ENCODE assay signal across 21 cellular contexts in the genomic region with DNA sequence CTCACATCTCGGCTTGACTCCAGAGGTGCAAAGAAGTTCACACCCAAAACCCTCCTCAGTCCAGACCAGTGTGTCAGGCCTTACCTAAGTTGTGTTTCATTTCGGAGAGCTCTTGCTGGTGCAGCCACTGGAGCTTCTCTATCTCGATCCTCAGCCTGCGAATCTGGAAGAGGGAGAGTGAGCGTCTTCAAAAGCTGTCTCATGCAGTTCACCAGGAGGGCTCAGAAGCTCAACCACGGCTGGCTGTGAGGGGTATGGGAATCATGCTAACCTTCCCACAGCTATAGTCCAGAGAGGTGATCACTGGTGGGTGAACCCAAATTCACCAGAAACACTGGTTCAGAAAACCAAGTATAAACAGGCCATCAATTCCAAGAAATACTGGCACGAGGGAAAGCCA.
A peak's percentile ranks its signal among the peaks of the same experiment; 100 is the strongest.
DNase-seq lines count a peak whose midpoint lies in the region; ATAC-seq and TF ChIP-seq lines count a peak whose summit lies in the region.
"Had no signal": no experiment of that assay in that cellular context is flagged by ENCODE, and none has a peak within 500 bp of the region (broad histone marks: within the 10 kb centered on the region; RNA-seq: fewer than 3 reads in every experiment).

No MANE protein-coding gene starts in this region.

- no peaks in the 10 kb centered on the region for H3K27me3 ChIP-seq in CD8-positive, alpha-beta T cell (ENCODE audit: insufficient read depth, low read length)

- no peak overlapping the region for H3K4me3 Mint-ChIP-seq in activated naive CD8-positive, alpha-beta T cell
- H3K4me3 Mint-ChIP-seq in activated naive CD8-positive, alpha-beta T cell treated with anti-CD3 and anti-CD28 coated beads, Interleukin-2, amount 50 U/mL, for 24 hours, result no peak overlapping the region
- no peak overlapping the region for H3K4me3 Mint-ChIP-seq in CD8-positive, alpha-beta T cell
- no peak overlapping the region for H3K4me3 Mint-ChIP-seq in progenitor cell of endocrine pancreas (ENCODE audit: low read depth)
- H3K4me3 Mint-ChIP-seq: CD4-positive, CD25-positive, alpha-beta regulatory T cell; CD8-positive, alpha-beta memory T cell; H9 had no signal

- no peak for TF ChIP-seq CTCF in CD8-positive, alpha-beta T cell (IDR thresholded peaks at IDR 0.05)
- TF ChIP-seq CTCF in VCaP (conservative IDR thresholded peaks at IDR 0.05) (no peak), progenitor cell of endocrine pancreas (IDR thresholded peaks at IDR 0.05; ENCODE audit: unreplicated experiment) (no peak)

- CTCF ChIA-PET in CD8-positive, alpha-beta T cell (lab: Charles Lee), result interaction anchor here (1.0 to 2.1 kb wide), 2 partner anchors 31 to 157 kb away, joined by 3 to 7 read pairs; no protein-coding TSS in a partner anchor

- H3K36me3 ChIP-seq in CD8-positive, alpha-beta T cell (ENCODE audit: insufficient read depth, low read length), result peaks cover 43% of the 10 kb centered on the region

- POLR2A ChIA-PET in CD8-positive, alpha-beta T cell (lab: Charles Lee), result no interaction called here

- H3K27ac ChIP-seq in CD8-positive, alpha-beta T cell (ENCODE audit: low read depth, low read length), result no peak overlapping the region
- H3K27ac ChIP-seq in VCaP, result peak overlapping the region; percentile 13; the same call in 1 of the 2 replicates
- H3K27ac ChIP-seq: A549, C4-2B, GM23248 had no signal

- no peak for DNase-seq in activated naive CD8-positive, alpha-beta T cell treated with anti-CD3 and anti-CD28 coated beads, Interleukin-2, amount 50 U/mL, for 24 hours
- DNase-seq in CD8-positive, alpha-beta T cell, result no peak
- no peak for DNase-seq in progenitor cell of endocrine pancreas (ENCODE audit: low spot score, unreplicated experiment)
- DNase-seq in NCI-H1694 treated with DMSO at 0.1 percent for 48 hours (lab: John Stamatoyannopoulos, UW), result no peak
- no peak for DNase-seq in AG08396 (ENCODE audit: low spot score)
- DNase-seq: 8988T; ACHN; CD4-positive, CD25-positive, alpha-beta regulatory T cell; CD8-positive, alpha-beta memory T cell; DMS 273 treated with DMSO at 0.1 percent for 48 hours; DMS79; EL; GDM1; GM23248; H9 had no signal

- H3K4me1 Mint-ChIP-seq in activated naive CD8-positive, alpha-beta T cell (ENCODE audit: low read depth), result peaks cover 7% of the 10 kb centered on the region
- H3K4me1 Mint-ChIP-seq in activated naive CD8-positive, alpha-beta T cell treated with anti-CD3 and anti-CD28 coated beads, Interleukin-2, amount 50 U/mL, for 24 hours, result peaks cover 2% of the 10 kb centered on the region
- no peaks in the 10 kb centered on the region for H3K4me1 Mint-ChIP-seq in CD8-positive, alpha-beta T cell (ENCODE audit: low read depth)
- H3K4me1 Mint-ChIP-seq in progenitor cell of endocrine pancreas (ENCODE audit: low read depth), result peaks cover 2% of the 10 kb centered on the region

- H3K27ac Mint-ChIP-seq in activated naive CD8-positive, alpha-beta T cell, result peak overlapping the region; percentile 58
- H3K27ac Mint-ChIP-seq in activated naive CD8-positive, alpha-beta T cell treated with anti-CD3 and anti-CD28 coated beads, Interleukin-2, amount 50 U/mL, for 24 hours, result no peak overlapping the region
- H3K27ac Mint-ChIP-seq in CD8-positive, alpha-beta T cell, result peak overlapping the region; percentile 27
- H3K27ac Mint-ChIP-seq in progenitor cell of endocrine pancreas, result peak overlapping the region; percentile 71

- intact Hi-C loops in CD8-positive, alpha-beta T cell (cut with DNase I, micrococcal nuclease), result no loop called here

- no peaks in the 10 kb centered on the region for H3K27me3 Mint-ChIP-seq in activated naive CD8-positive, alpha-beta T cell
- no peaks in the 10 kb centered on the region for H3K27me3 Mint-ChIP-seq in activated naive CD8-positive, alpha-beta T cell treated with anti-CD3 and anti-CD28 coated beads, Interleukin-2, amount 50 U/mL, for 24 hours
- H3K27me3 Mint-ChIP-seq in CD8-positive, alpha-beta T cell (ENCODE audit: low read depth), result no peaks in the 10 kb centered on the region
- H3K27me3 Mint-ChIP-seq in progenitor cell of endocrine pancreas, result no peaks in the 10 kb centered on the region
- H3K27me3 Mint-ChIP-seq: CD4-positive, CD25-positive, alpha-beta regulatory T cell; CD8-positive, alpha-beta memory T cell had no signal

- H3K4me1 ChIP-seq in CD8-positive, alpha-beta T cell (ENCODE audit: insufficient read depth, low read length), result no peaks in the 10 kb centered on the region

- no peaks in the 10 kb centered on the region for H3K9me3 ChIP-seq in CD8-positive, alpha-beta T cell (ENCODE audit: low read length)
- H3K9me3 ChIP-seq: A549 had no signal

- H3K36me3 Mint-ChIP-seq in activated naive CD8-positive, alpha-beta T cell, result peaks cover 8% of the 10 kb centered on the region
- H3K36me3 Mint-ChIP-seq in activated naive CD8-positive, alpha-beta T cell treated with anti-CD3 and anti-CD28 coated beads, Interleukin-2, amount 50 U/mL, for 24 hours (ENCODE audit: low read depth), result peaks cover 45% of the 10 kb centered on the region
- H3K36me3 Mint-ChIP-seq in CD8-positive, alpha-beta T cell, result peaks cover 81% of the 10 kb centered on the region
- peaks cover 40% of the 10 kb centered on the region for H3K36me3 Mint-ChIP-seq in progenitor cell of endocrine pancreas (ENCODE audit: insufficient read depth)

- H3K9me3 Mint-ChIP-seq in activated naive CD8-positive, alpha-beta T cell (ENCODE audit: low read depth), result no peaks in the 10 kb centered on the region
- no peaks in the 10 kb centered on the region for H3K9me3 Mint-ChIP-seq in activated naive CD8-positive, alpha-beta T cell treated with anti-CD3 and anti-CD28 coated beads, Interleukin-2, amount 50 U/mL, for 24 hours
- H3K9me3 Mint-ChIP-seq in CD8-positive, alpha-beta T cell, result no peaks in the 10 kb centered on the region
- H3K9me3 Mint-ChIP-seq in progenitor cell of endocrine pancreas (ENCODE audit: low read depth), result no peaks in the 10 kb centered on the region
- H3K9me3 Mint-ChIP-seq: CD4-positive, CD25-positive, alpha-beta regulatory T cell; CD8-positive, alpha-beta memory T cell; H9 had no signal

- ATAC-seq in activated naive CD8-positive, alpha-beta T cell treated with anti-CD3 and anti-CD28 coated beads, Interleukin-2, amount 50 U/mL, for 24 hours, result no peak
- no peak for ATAC-seq in CD8-positive, alpha-beta T cell
- ATAC-seq: A549, GM12878, HCT116 had no signal

- H3K4me3 ChIP-seq in CD8-positive, alpha-beta T cell (ENCODE audit: low read depth, low read length), result no peak overlapping the region
- H3K4me3 ChIP-seq: A549, GM12878, GM23248 had no signal
